In the genomic region with DNA sequence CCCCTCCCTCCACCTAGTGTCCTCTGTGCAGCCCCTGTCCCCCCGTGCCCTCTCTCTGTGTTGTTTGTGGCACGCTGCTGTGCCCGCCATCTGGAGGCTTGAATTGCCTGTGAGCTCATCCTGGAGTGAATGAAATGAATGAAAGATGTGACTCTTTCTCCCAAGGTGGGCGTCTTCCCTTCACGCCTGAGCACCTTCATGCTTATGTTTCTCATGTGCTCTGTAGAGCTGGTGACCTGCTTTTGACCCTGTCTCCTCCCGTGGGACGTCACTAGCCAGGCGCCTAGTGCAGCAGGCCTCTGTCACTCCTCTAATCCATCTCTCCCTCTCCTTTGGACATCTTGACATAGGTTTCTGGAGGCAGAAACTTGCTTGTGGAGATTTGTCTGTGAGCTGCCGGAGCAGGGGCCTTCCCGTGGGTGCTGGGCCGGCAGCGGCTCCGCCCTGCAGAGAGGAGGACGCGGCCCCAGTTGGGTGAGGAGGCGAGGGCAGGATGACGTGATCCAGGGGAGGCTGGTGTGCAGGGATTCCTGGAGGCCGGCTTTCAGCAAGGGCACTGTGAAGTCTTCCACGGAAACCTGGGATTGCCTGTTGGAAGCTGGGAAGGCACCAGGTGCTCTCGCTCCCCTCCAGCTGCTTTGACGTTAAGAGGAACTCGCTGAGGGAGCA, we compare ENCODE assay signal across 10 cellular contexts. TPM values are rescaled to one million over a fixed set of nuclear protein-coding genes. Genes with fewer than 3 reads are reported as not detected.
A peak's percentile ranks its signal among the peaks of the same experiment; 100 is the strongest.
DNase-seq lines count a peak whose midpoint lies in the region; ATAC-seq and TF ChIP-seq lines count a peak whose summit lies in the region.
"Had no signal": no experiment of that assay in that cellular context is flagged by ENCODE, and none has a peak within 500 bp of the region (broad histone marks: within the 10 kb centered on the region; RNA-seq: fewer than 3 reads in every experiment).

No MANE protein-coding gene starts in this region.

- H3K4me1 Mint-ChIP-seq in activated CD4-positive, alpha-beta T cell treated with anti-CD3 and anti-CD28 coated beads, Interleukin-2, amount 10 ng/mL, durations not matched to agents 7 days and 5 days, result peaks cover 13% of the 10 kb centered on the region
- peaks cover 38% of the 10 kb centered on the region for H3K4me1 Mint-ChIP-seq in stimulated activated memory B cell treated with anti-CD40 and anti-IgM and Interleukin-4, amounts not matched to agents 10 μg/mL and 1 μg/mL and 100 μg/mL, for 72 hours

- H3K27me3 ChIP-seq in body of pancreas, result no peaks in the 10 kb centered on the region
- H3K27me3 ChIP-seq in sigmoid colon, result no peaks in the 10 kb centered on the region
- no peaks in the 10 kb centered on the region for H3K27me3 ChIP-seq in esophagus muscularis mucosa

- POLR2A ChIA-PET in activated CD4-positive, alpha-beta T cell treated with anti-CD3 and anti-CD28 coated beads, Interleukin-2, amount 10 ng/mL, durations not matched to agents 7 days and 5 days (lab: Charles Lee), result no interaction called here

- TF ChIP-seq CTCF in body of pancreas (IDR thresholded peaks at IDR 0.05) (no peak), sigmoid colon (IDR thresholded peaks at IDR 0.05) (no peak), esophagus muscularis mucosa (IDR thresholded peaks at IDR 0.05) (no peak)

- no peaks in the 10 kb centered on the region for H3K27me3 Mint-ChIP-seq in activated CD4-positive, alpha-beta T cell treated with anti-CD3 and anti-CD28 coated beads, Interleukin-2, amount 10 ng/mL, durations not matched to agents 7 days and 5 days
- no peaks in the 10 kb centered on the region for H3K27me3 Mint-ChIP-seq in stimulated activated memory B cell treated with anti-CD40 and anti-IgM and Interleukin-4, amounts not matched to agents 10 μg/mL and 1 μg/mL and 100 μg/mL, for 72 hours

- no peak for DNase-seq in activated CD4-positive, alpha-beta T cell treated with anti-CD3 and anti-CD28 coated beads, Interleukin-2, amount 10 ng/mL, durations not matched to agents 7 days and 5 days
- DNase-seq in activated CD4-positive, alpha-beta T cell treated with anti-CD3 and anti-CD28 coated beads, Interleukin-2, amount 50 U/mL, for 1 hour, result no peak
- DNase-seq in body of pancreas (peak in 3 of 4 donors; percentile 30 to 88 (median 77)), sigmoid colon (no peak), esophagus muscularis mucosa (ENCODE audit: extremely low spot score) (no peak), hepatic stellate cell (ENCODE audit: low spot score) (no peak)

- CTCF ChIA-PET in activated CD4-positive, alpha-beta T cell treated with anti-CD3 and anti-CD28 coated beads, Interleukin-2, amount 10 ng/mL, durations not matched to agents 7 days and 5 days (lab: Charles Lee), result no interaction called here

- H3K27ac ChIP-seq in body of pancreas (peak overlapping the region in 2 of 4 donors; percentile 42 to 66), sigmoid colon (no peak overlapping the region), esophagus muscularis mucosa (replicated peaks in 1 of 4) (peak overlapping the region in 1 of 4 donors; percentile 12)
- H3K27ac ChIP-seq: HL-60 had no signal

- 67 to 80% methylated on average over 21 to 22 of the region's 22 CpGs for WGBS in body of pancreas, 2 donors
- WGBS in sigmoid colon, 2 donors, result 85 to 87% methylated on average over 22 of the region's 22 CpGs
- 67% methylated on average over 19 of the region's 22 CpGs for WGBS in esophagus muscularis mucosa

- peaks cover 8 to 20% of the 10 kb centered on the region in 2 donors for H3K36me3 ChIP-seq in body of pancreas (replicated peaks in 1 of 2; ENCODE audit: insufficient read depth in 1 of 2, low read depth in 2 of 2)
- H3K36me3 ChIP-seq in sigmoid colon, result peaks cover 36 to 72% (median 39%) of the 10 kb centered on the region in 4 donors
- H3K36me3 ChIP-seq in esophagus muscularis mucosa, result peaks cover 41 to 88% (median 77%) of the 10 kb centered on the region in 4 donors

- no peak for TF ChIP-seq EP300 in sigmoid colon (IDR thresholded peaks at IDR 0.05)
- TF ChIP-seq EP300 in esophagus muscularis mucosa (IDR thresholded peaks at IDR 0.05), result no peak

- H3K9me3 ChIP-seq in body of pancreas (no peaks in the 10 kb centered on the region), sigmoid colon (no peaks in the 10 kb centered on the region), esophagus muscularis mucosa (no peaks in the 10 kb centered on the region)

- ATAC-seq in HG03354 (IDR thresholded peaks at IDR 0.05; ENCODE audit: poor library complexity, severe bottlenecking, unreplicated experiment) (peak; percentile 61), body of pancreas (no peak)
- ATAC-seq in stimulated activated memory B cell treated with anti-CD40 and anti-IgM and Interleukin-4, amounts not matched to agents 10 μg/mL and 1 μg/mL and 100 μg/mL, for 72 hours, result peak; percentile 74

- H3K36me3 Mint-ChIP-seq in activated CD4-positive, alpha-beta T cell treated with anti-CD3 and anti-CD28 coated beads, Interleukin-2, amount 10 ng/mL, durations not matched to agents 7 days and 5 days (ENCODE audit: low read depth), result peaks cover 24% of the 10 kb centered on the region
- peaks cover 47% of the 10 kb centered on the region for H3K36me3 Mint-ChIP-seq in stimulated activated memory B cell treated with anti-CD40 and anti-IgM and Interleukin-4, amounts not matched to agents 10 μg/mL and 1 μg/mL and 100 μg/mL, for 72 hours

- H3K4me1 ChIP-seq in body of pancreas (no peaks in the 10 kb centered on the region), sigmoid colon (no peaks in the 10 kb centered on the region), esophagus muscularis mucosa (peaks cover 0 to 16% (median 3%) of the 10 kb centered on the region in 4 donors)

- peak overlapping the region; percentile 77 for H3K27ac Mint-ChIP-seq in activated CD4-positive, alpha-beta T cell treated with anti-CD3 and anti-CD28 coated beads, Interleukin-2, amount 10 ng/mL, durations not matched to agents 7 days and 5 days
- peak overlapping the region; percentile 80 for H3K27ac Mint-ChIP-seq in stimulated activated memory B cell treated with anti-CD40 and anti-IgM and Interleukin-4, amounts not matched to agents 10 μg/mL and 1 μg/mL and 100 μg/mL, for 72 hours

- H3K4me3 ChIP-seq in body of pancreas (no peak overlapping the region), sigmoid colon (no peak overlapping the region), esophagus muscularis mucosa (no peak overlapping the region)

- H3K4me3 Mint-ChIP-seq in activated CD4-positive, alpha-beta T cell treated with anti-CD3 and anti-CD28 coated beads, Interleukin-2, amount 10 ng/mL, durations not matched to agents 7 days and 5 days, result no peak overlapping the region
- no peak overlapping the region for H3K4me3 Mint-ChIP-seq in stimulated activated memory B cell treated with anti-CD40 and anti-IgM and Interleukin-4, amounts not matched to agents 10 μg/mL and 1 μg/mL and 100 μg/mL, for 72 hours

- intact Hi-C loops in body of pancreas (cut with DNase I), result no loop called here
- intact Hi-C loops in sigmoid colon (cut with DNase I), result no loop called here
- intact Hi-C loops in esophagus muscularis mucosa (cut with DNase I), result no loop called here

- H3K9me3 Mint-ChIP-seq in activated CD4-positive, alpha-beta T cell treated with anti-CD3 and anti-CD28 coated beads, Interleukin-2, amount 10 ng/mL, durations not matched to agents 7 days and 5 days, result peaks cover 3% of the 10 kb centered on the region
- H3K9me3 Mint-ChIP-seq in stimulated activated memory B cell treated with anti-CD40 and anti-IgM and Interleukin-4, amounts not matched to agents 10 μg/mL and 1 μg/mL and 100 μg/mL, for 72 hours, result no peaks in the 10 kb centered on the region

- TF ChIP-seq POLR2A in body of pancreas (IDR thresholded peaks at IDR 0.05) (no peak), sigmoid colon (IDR thresholded peaks at IDR 0.05) (no peak), esophagus muscularis mucosa (IDR thresholded peaks at IDR 0.05; ENCODE audit: low read depth) (no peak)

RNA-seq across cellular contexts. Expression of gene MUC6, which starts 40.6 kb away (rescaled TPM):
- total RNA-seq in activated CD4-positive, alpha-beta T cell treated with anti-CD3 and anti-CD28 coated beads, Interleukin-2, amount 10 ng/mL, durations not matched to agents 7 days and 5 days, result not detected
- total RNA-seq in body of pancreas (100 to 1,000 TPM; 101 to 194 TPM), sigmoid colon (not detected), esophagus muscularis mucosa (not detected)
- polyA plus RNA-seq in sigmoid colon, result under 1 TPM in 2 of 3 donors, not detected in 1; under 0.01 to 0.04 TPM
- total RNA-seq: glomerular endothelial cell had no signal

Comparison
In these comparisons a context has a peak if more than half of its experiments do, and no peak if none do; other contexts are left out.
1. DNase-seq: peak in body of pancreas (3 of 4); none in activated CD4-positive, alpha-beta T cell treated with anti-CD3 and anti-CD28 coated beads, Interleukin-2, amount 10 ng/mL, durations not matched to agents 7 days and 5 days (single experiment), activated CD4-positive, alpha-beta T cell treated with anti-CD3 and anti-CD28 coated beads, Interleukin-2, amount 50 U/mL, for 1 hour (single experiment), sigmoid colon (single experiment), esophagus muscularis mucosa (single experiment) and hepatic stellate cell (single experiment).
2. RNA of gene MUC6, which starts 40.6 kb away (total RNA-seq): 101 to 194 TPM in body of pancreas; not detected in activated CD4-positive, alpha-beta T cell treated with anti-CD3 and anti-CD28 coated beads, Interleukin-2, amount 10 ng/mL, durations not matched to agents 7 days and 5 days, not detected in sigmoid colon and not detected in esophagus muscularis mucosa; every median in the first group is over 100 times any median in the second.